ENCODE assay signal across 8 cellular contexts in genomic region chr11:62727007-62727832, GRCh38. TPM values are rescaled to one million over a fixed set of nuclear protein-coding genes. Genes with fewer than 3 reads are reported as not detected.
A peak's percentile ranks its signal among the peaks of the same experiment; 100 is the strongest.
DNase-seq lines count a peak whose midpoint lies in the region; ATAC-seq and TF ChIP-seq lines count a peak whose summit lies in the region.

TSS of gene HNRNPUL2 (minus strand) at chr11:62727457. CDS start at chr11:62727156, 301 bp downstream.

- peak within 1 kb of the TSS; percentile 93 for H3K4me3 Mint-ChIP-seq in activated CD4-positive, alpha-beta T cell treated with anti-CD3 and anti-CD28 coated beads, Interleukin-2, amount 10 ng/mL, durations not matched to agents 24 days and 14 days

- H3K36me3 Mint-ChIP-seq in activated CD4-positive, alpha-beta T cell treated with anti-CD3 and anti-CD28 coated beads, Interleukin-2, amount 10 ng/mL, durations not matched to agents 24 days and 14 days (ENCODE audit: low read depth), result peaks cover 60% of the 10 kb centered on the region

- DNase-seq in NCI-H526 treated with DMSO at 0.1 percent for 48 hours (lab: John Stamatoyannopoulos, UW) (peak; percentile 99), coronary artery (ENCODE audit: low spot score) (peak; percentile 98), left lobe of liver (ENCODE audit: low spot score) (peak; percentile 99)
- peak; percentile 100 for DNase-seq in activated CD4-positive, alpha-beta T cell treated with anti-CD3 and anti-CD28 coated beads, Interleukin-2, amount 10 ng/mL, durations not matched to agents 24 days and 14 days
- DNase-seq in stimulated activated CD4-positive, alpha-beta T cell treated with anti-CD3 and anti-CD28 coated beads, Interleukin-2, amount 100 ng/mL, for 4 hours (ENCODE audit: low read depth), result peak; percentile 98

- H3K27me3 Mint-ChIP-seq in activated CD4-positive, alpha-beta T cell treated with anti-CD3 and anti-CD28 coated beads, Interleukin-2, amount 10 ng/mL, durations not matched to agents 24 days and 14 days, result peaks cover 2% of the 10 kb centered on the region

- H3K4me1 ChIP-seq in BLaER1, result peaks cover 51% of the 10 kb centered on the region

- peaks cover 30% of the 10 kb centered on the region for H3K36me3 ChIP-seq in BLaER1

- H3K9me3 Mint-ChIP-seq in activated CD4-positive, alpha-beta T cell treated with anti-CD3 and anti-CD28 coated beads, Interleukin-2, amount 10 ng/mL, durations not matched to agents 24 days and 14 days, result no peaks in the 10 kb centered on the region

- peak within 1 kb of the TSS; percentile 99 for H3K27ac Mint-ChIP-seq in activated CD4-positive, alpha-beta T cell treated with anti-CD3 and anti-CD28 coated beads, Interleukin-2, amount 10 ng/mL, durations not matched to agents 24 days and 14 days

- ATAC-seq in GM19324 (IDR thresholded peaks at IDR 0.05; ENCODE audit: low FRiP score, unreplicated experiment) (peak; percentile 83), HG03469 (IDR thresholded peaks at IDR 0.05; ENCODE audit: unreplicated experiment) (peak; percentile 57), left lobe of liver (peak; percentile 84)

- H3K4me3 ChIP-seq in BLaER1 (peak within 1 kb of the TSS; percentile 99), coronary artery (peak within 1 kb of the TSS; percentile 79)

- H3K9ac ChIP-seq in BLaER1, result peak within 1 kb of the TSS; percentile 98

- H3K27ac ChIP-seq in BLaER1, result peak within 1 kb of the TSS; percentile 98
- H3K27ac ChIP-seq in coronary artery, result peak within 1 kb of the TSS; percentile 87 to 96

- H3K4me2 ChIP-seq in BLaER1, result peak within 1 kb of the TSS; percentile 96

- intact Hi-C loops in activated CD4-positive, alpha-beta T cell treated with anti-CD3 and anti-CD28 coated beads, Interleukin-2, amount 10 ng/mL, durations not matched to agents 24 days and 14 days (cut with micrococcal nuclease), result loop anchor here (1.0 to 5.0 kb wide), 8 partner anchors 18 to 136 kb away; partner anchors contain the start of genes LBHD1, TAF6L, TMEM179B and TUT1

- TF ChIP-seq CTCF in coronary artery (IDR thresholded peaks at IDR 0.05), result no peak

- no peaks in the 10 kb centered on the region for H3K27me3 ChIP-seq in BLaER1

- peaks cover 71% of the 10 kb centered on the region for H4K20me1 ChIP-seq in BLaER1

- H3K4me1 Mint-ChIP-seq in activated CD4-positive, alpha-beta T cell treated with anti-CD3 and anti-CD28 coated beads, Interleukin-2, amount 10 ng/mL, durations not matched to agents 24 days and 14 days, result peaks cover 38% of the 10 kb centered on the region

- H3K9me3 ChIP-seq in BLaER1, result no peaks in the 10 kb centered on the region

RNA-seq across cellular contexts. Expression of gene HNRNPUL2, which starts in this region (rescaled TPM):
- 60.5 and 60.6 TPM in 2 replicates for total RNA-seq in activated CD4-positive, alpha-beta T cell treated with anti-CD3 and anti-CD28 coated beads, Interleukin-2, amount 10 ng/mL, durations not matched to agents 24 days and 14 days
- total RNA-seq in left lobe of liver, result 13.7 TPM

Comparison
In these comparisons a context has a peak if more than half of its experiments do, and no peak if none do; other contexts are left out.
1. Peak in every context shown above with its lines: DNase-seq, ATAC-seq, H3K4me3 ChIP-seq and H3K27ac ChIP-seq.